In genomic region chr6:3795836-3796395, GRCh38 we compare ENCODE assay signal across 18 cellular contexts. TPM values are rescaled to one million over a fixed set of nuclear protein-coding genes. Genes with fewer than 3 reads are reported as not detected.
DNase-seq lines count a peak whose midpoint lies in the region; ATAC-seq, FAIRE-seq and TF ChIP-seq lines count a peak whose summit lies in the region.
"Had no signal": no experiment of that assay in that cellular context is flagged by ENCODE, and none has a peak within 500 bp of the region (broad histone marks: within the 10 kb centered on the region; RNA-seq: fewer than 3 reads in every experiment).

No MANE protein-coding gene starts in this region.

- H3K4me3 ChIP-seq in HepG2 (replicated peaks in 1 of 3; ENCODE audit: insufficient read depth in 1 of 3, low read depth in 2 of 3, low read length in 3 of 3): no peak overlapping the region
- no peak overlapping the region for H3K4me3 ChIP-seq in right lobe of liver
- peak overlapping the region; percentile 16 for H3K4me3 ChIP-seq in neuron (ENCODE audit: low read length)
- H3K4me3 ChIP-seq in SK-N-SH (ENCODE audit: low read depth in 2 of 2, low read length in 1 of 2): no peak overlapping the region
- H3K4me3 ChIP-seq: GM23338, lung, smooth muscle cell, vagina had no signal

- intact Hi-C loops in HepG2 (cut with micrococcal nuclease; ENCODE audit: unreplicated experiment) (no loop called here), right lobe of liver (cut with DNase I) (no loop called here)

- TF ChIP-seq POLR2A in HepG2 (IDR thresholded peaks at IDR 0.05; ENCODE audit: insufficient read depth in 1 of 2, low read depth in 2 of 2, low read length in 2 of 2): no peak
- no peak for TF ChIP-seq POLR2A in right lobe of liver (IDR thresholded peaks at IDR 0.05)

- in situ Hi-C loops in HepG2 (cut with HindIII; ENCODE audit: extremely low pct_ligation_motif_present, low pct_unique_long_range_greater_than_20kb): no loop called here

- no peak for TF ChIP-seq EP300 in HepG2 (IDR thresholded peaks at IDR 0.05; ENCODE audit: low read depth in 2 of 2, low read length in 2 of 2)
- TF ChIP-seq EP300 in HepG2 (CRISPR knock-in tag; IDR thresholded peaks at IDR 0.05; ENCODE audit: borderline replicate concordance): no peak
- TF ChIP-seq EP300 in SK-N-SH (IDR thresholded peaks at IDR 0.05; ENCODE audit: borderline replicate concordance in 1 of 2, low read depth in 1 of 2, low read length in 1 of 2): no peak

- no peaks in the 10 kb centered on the region for H3K9me3 Mint-ChIP-seq in nephron progenitor cell
- H3K9me3 Mint-ChIP-seq: activated B cell treated with CpG ODN at 0.5 μM for 24 hours; stimulated activated effector memory CD8-positive, alpha-beta T cell treated with anti-CD3 and anti-CD28 coated beads, Interleukin-12 subunit alpha, Interleukin-12 subunit beta, amount 100 ng/mL, for 72 hours had no signal

- no peak for TF ChIP-seq CTCF in HepG2 (CRISPR knock-in tag; IDR thresholded peaks at IDR 0.05)
- no peak for TF ChIP-seq CTCF in right lobe of liver (IDR thresholded peaks at IDR 0.05)
- TF ChIP-seq CTCF in nephron progenitor cell (IDR thresholded peaks at IDR 0.05): no peak
- TF ChIP-seq CTCF in SK-N-SH (IDR thresholded peaks at IDR 0.05): no peak

- H2AFZ ChIP-seq in HepG2 (ENCODE audit: low read length): no peak overlapping the region
- H2AFZ ChIP-seq in neuron (ENCODE audit: low read depth, low read length): no peak overlapping the region
- H2AFZ ChIP-seq in SK-N-SH (ENCODE audit: low read depth): no peak overlapping the region
- H2AFZ ChIP-seq: GM23338 had no signal

- peaks cover 14% of the 10 kb centered on the region for H3K27me3 Mint-ChIP-seq in nephron progenitor cell (ENCODE audit: low read depth, poor library complexity)
- H3K27me3 Mint-ChIP-seq: activated B cell treated with CpG ODN at 0.5 μM for 24 hours had no signal

- DNase-seq in HepG2 (ENCODE audit: low spot score): no peak
- no peak for DNase-seq in right lobe of liver
- DNase-seq in globus pallidus (ENCODE audit: low spot score): peak; percentile 90
- no peak for DNase-seq in cortex of kidney (lab: John Stamatoyannopoulos, UW)
- no peak for DNase-seq in nephron progenitor cell
- DNase-seq in SK-N-SH: no peak
- DNase-seq: activated B cell treated with CpG ODN at 0.5 μM for 24 hours, activated gamma-delta T cell, EL, NCI-H1694 treated with DMSO at 0.1 percent for 48 hours, RPMI8226 had no signal

- H3K9me2 ChIP-seq in SK-N-SH: no peaks in the 10 kb centered on the region

- H3K79me2 ChIP-seq in HepG2 (ENCODE audit: insufficient read depth, low read length): no peaks in the 10 kb centered on the region
- no peaks in the 10 kb centered on the region for H3K79me2 ChIP-seq in SK-N-SH (ENCODE audit: insufficient read depth)

- H3K27ac ChIP-seq in HepG2 (ENCODE audit: extremely low read length, insufficient read depth, low read length) (peak overlapping the region; percentile 1), right lobe of liver (no peak overlapping the region), SK-N-SH (ENCODE audit: low read depth in 2 of 2, low read length in 1 of 2) (no peak overlapping the region)
- H3K27ac ChIP-seq: vagina had no signal

- FAIRE-seq in HepG2 (lab: Jason Lieb, UNC): no peak

- POLR2A ChIA-PET in HepG2 (lab: Yijun Ruan, JAX) (interaction anchor here (1.4 to 3.4 kb wide), 7 partner anchors 7 to 117 kb away, joined by 4 to 67 read pairs (median 18); no protein-coding TSS in a partner anchor), SK-N-SH (lab: Yijun Ruan, JAX) (no interaction called here)

- no peak overlapping the region for H3K4me3 Mint-ChIP-seq in nephron progenitor cell
- H3K4me3 Mint-ChIP-seq: activated B cell treated with CpG ODN at 0.5 μM for 24 hours; GM23338; stimulated activated effector memory CD8-positive, alpha-beta T cell treated with anti-CD3 and anti-CD28 coated beads, Interleukin-12 subunit alpha, Interleukin-12 subunit beta, amount 100 ng/mL, for 72 hours had no signal

- H3K4me1 ChIP-seq in HepG2 (ENCODE audit: insufficient read depth, low read length): peaks cover 60% of the 10 kb centered on the region
- H3K4me1 ChIP-seq in right lobe of liver: peaks cover 3 to 13% (median 6%) of the 10 kb centered on the region in 4 donors
- H3K4me1 ChIP-seq in neuron (ENCODE audit: insufficient read depth, low read length): peaks cover 45% of the 10 kb centered on the region
- H3K4me1 ChIP-seq in SK-N-SH (ENCODE audit: control insufficient read depth in 1 of 2, insufficient read depth in 2 of 2, low read depth in 1 of 2, low read length in 1 of 2): peaks cover 3 to 13% of the 10 kb centered on the region in 2 experiments; a peak in 3 of 4 replicates

- H3K9ac ChIP-seq in HepG2 (ENCODE audit: insufficient read depth, low read depth, low read length) (no peak overlapping the region), SK-N-SH (no peak overlapping the region)

- peaks cover 15% of the 10 kb centered on the region for H3F3A ChIP-seq in SK-N-SH (replicated peaks; ENCODE audit: insufficient read depth)

- H3K9me3 ChIP-seq in HepG2 (ENCODE audit: low read length): no peaks in the 10 kb centered on the region
- H3K9me3 ChIP-seq in right lobe of liver: no peaks in the 10 kb centered on the region
- no peaks in the 10 kb centered on the region for H3K9me3 ChIP-seq in neuron (ENCODE audit: low read length)
- no peaks in the 10 kb centered on the region for H3K9me3 ChIP-seq in SK-N-SH
- H3K9me3 ChIP-seq: vagina had no signal

- over 99% methylated on average over 8 of the region's 8 CpGs for WGBS in HepG2 (ENCODE audit: low lambda C conversion rate)
- WGBS in right lobe of liver (ENCODE audit: insufficient coverage, low coverage, low lambda C conversion rate, missing lambda C conversion rate): 82% methylated on average over 5 of the region's 8 CpGs
- WGBS in SK-N-SH (ENCODE audit: low lambda C conversion rate): 94% methylated on average over 8 of the region's 8 CpGs

- H3K36me3 ChIP-seq in HepG2 (replicated peaks in 1 of 2; ENCODE audit: control insufficient read depth in 1 of 2, insufficient read depth in 2 of 2, low read length in 2 of 2) (no peaks in the 10 kb centered on the region), right lobe of liver (no peaks in the 10 kb centered on the region), neuron (ENCODE audit: insufficient read depth, low read length) (no peaks in the 10 kb centered on the region), SK-N-SH (replicated peaks in 1 of 2; ENCODE audit: control insufficient read depth in 1 of 2, insufficient read depth in 2 of 2, low read length in 1 of 2) (no peaks in the 10 kb centered on the region)
- H3K36me3 ChIP-seq: vagina had no signal

- H3K27ac Mint-ChIP-seq in nephron progenitor cell: no peak overlapping the region
- H3K27ac Mint-ChIP-seq: activated B cell treated with CpG ODN at 0.5 μM for 24 hours; GM23338; stimulated activated effector memory CD8-positive, alpha-beta T cell treated with anti-CD3 and anti-CD28 coated beads, Interleukin-12 subunit alpha, Interleukin-12 subunit beta, amount 100 ng/mL, for 72 hours had no signal

- no peaks in the 10 kb centered on the region for H3K36me3 Mint-ChIP-seq in nephron progenitor cell (ENCODE audit: low read depth)
- H3K36me3 Mint-ChIP-seq: stimulated activated effector memory CD8-positive, alpha-beta T cell treated with anti-CD3 and anti-CD28 coated beads, Interleukin-12 subunit alpha, Interleukin-12 subunit beta, amount 100 ng/mL, for 72 hours had no signal

- H4K20me1 ChIP-seq in HepG2 (ENCODE audit: insufficient read depth, low read length) (no peaks in the 10 kb centered on the region), SK-N-SH (ENCODE audit: insufficient read depth) (no peaks in the 10 kb centered on the region)

- CTCF ChIA-PET in HepG2 (lab: Yijun Ruan, JAX; ENCODE audit: low intra/inter-chr PET ratio, low total read pairs) (no interaction called here), SK-N-SH (lab: Yijun Ruan, JAX) (interaction anchor here (0.7 to 2.6 kb wide), 3 partner anchors 9 to 1046 kb away, joined by 3 to 6 read pairs (median 3); partner anchors contain the start of gene MYLK4)

- ATAC-seq in HepG2 (no peak), right lobe of liver (no peak), GM19455 (IDR thresholded peaks at IDR 0.05; ENCODE audit: unreplicated experiment) (no peak)
- ATAC-seq: GM23338; stimulated activated effector memory CD8-positive, alpha-beta T cell treated with anti-CD3 and anti-CD28 coated beads, Interleukin-12 subunit alpha, Interleukin-12 subunit beta, amount 100 ng/mL, for 72 hours had no signal

- no peak for TF ChIP-seq RAD21 in HepG2 (CRISPR knock-in tag; IDR thresholded peaks at IDR 0.05)
- no peak for TF ChIP-seq RAD21 in SK-N-SH (IDR thresholded peaks at IDR 0.05; ENCODE audit: low read length)

- H3K27me3 ChIP-seq in HepG2 (ENCODE audit: control insufficient read depth in 1 of 2, insufficient read depth in 2 of 2, low read length in 2 of 2): no peaks in the 10 kb centered on the region
- H3K27me3 ChIP-seq in right lobe of liver: no peaks in the 10 kb centered on the region
- H3K27me3 ChIP-seq in neuron (ENCODE audit: insufficient read depth, low read length): no peaks in the 10 kb centered on the region
- H3K27me3 ChIP-seq in SK-N-SH (ENCODE audit: insufficient read depth): no peaks in the 10 kb centered on the region
- H3K27me3 ChIP-seq: vagina had no signal

- H3K4me2 ChIP-seq in HepG2 (ENCODE audit: low read depth, low read length) (no peak overlapping the region), SK-N-SH (no peak overlapping the region)
- H3K4me2 ChIP-seq: GM23338, smooth muscle cell had no signal

- BruUV-seq in HepG2 (replicated peaks; lab: Mats Ljungman, UMichigan): no TSS peak

- H3K4me1 Mint-ChIP-seq in nephron progenitor cell: peaks cover 2% of the 10 kb centered on the region

RNA-seq across cellular contexts. Expression of gene PXDC1, which starts 44.4 kb away (rescaled TPM):
- total RNA-seq in HepG2 (2016; rRNA removed; fragmentation: Illumina TruSeq; extraction: Trizol) (28.6 and 32.4 TPM in 2 replicates), right lobe of liver (100 to 1,000 TPM in 3 of 6 experiments, 10 to 100 TPM in 3; 50.5 to 250 (median 97.5) TPM)
- total RNA-seq in HepG2 (2016; cell fraction: cytosol; rRNA removed; fragmentation: Illumina TruSeq; extraction: Trizol; ENCODE audit: low read depth): 21.2 and 24.5 TPM in 2 replicates
- 22.4 and 30.7 TPM in 2 replicates for total RNA-seq in HepG2 (2016; cell fraction: insoluble cytoplasmic fraction; rRNA removed; fragmentation: Illumina TruSeq; extraction: Trizol)
- 51.6 and 61.1 TPM in 2 replicates for total RNA-seq in HepG2 (2016; cell fraction: membrane; rRNA removed; fragmentation: Illumina TruSeq; extraction: Trizol)
- total RNA-seq in HepG2 (2016; cell fraction: nucleus; rRNA removed; fragmentation: Illumina TruSeq; extraction: Trizol): 21.9 and 23.1 TPM in 2 replicates
- polyA plus RNA-seq in HepG2 (2011; rRNA removed) (34.7 and 36.2 TPM in 2 replicates), SK-N-SH (2012; rRNA removed) (14.1 and 14.5 TPM in 2 replicates)
- polyA plus RNA-seq in HepG2 (2011; cell fraction: cytosol; rRNA removed): 22.9 and 28.7 TPM in 2 replicates
- polyA plus RNA-seq in HepG2 (2011; cell fraction: nucleus; rRNA removed): 25.6 and 30.8 TPM in 2 replicates
- polyA plus RNA-seq in HepG2 (2012): 41.2 and 50.7 TPM in 2 replicates
- polyA plus RNA-seq in HepG2 (2016; cell fraction: cytosol; fragmentation: Illumina TruSeq; extraction: Trizol; ENCODE audit: low read depth): 23.8 and 29.3 TPM in 2 replicates
- polyA plus RNA-seq in HepG2 (2016; cell fraction: insoluble cytoplasmic fraction; fragmentation: Illumina TruSeq; extraction: Trizol; ENCODE audit: low read depth): 31.8 and 38.3 TPM in 2 replicates
- 53.7 and 59.4 TPM in 2 replicates for polyA plus RNA-seq in HepG2 (2016; cell fraction: membrane; fragmentation: Illumina TruSeq; extraction: Trizol; ENCODE audit: low read depth)
- 39.1 and 43.2 TPM in 2 replicates for polyA plus RNA-seq in HepG2 (2016; cell fraction: nucleus; fragmentation: Illumina TruSeq; extraction: Trizol; ENCODE audit: insufficient read depth, low read depth)
- polyA minus RNA-seq in HepG2 (2011; rRNA and poly(A)+ RNA removed; ENCODE audit: low replicate concordance): 3.0 and 49.7 TPM in 2 replicates
- polyA minus RNA-seq in HepG2 (2011; cell fraction: cytosol; rRNA and poly(A)+ RNA removed): 24.8 and 27.3 TPM in 2 replicates
- polyA minus RNA-seq in HepG2 (2011; cell fraction: nucleus; rRNA and poly(A)+ RNA removed): 11.2 and 12.4 TPM in 2 replicates
- polyA plus RNA-seq in SK-N-SH (2012; cell fraction: cytosol; rRNA removed): 17.3 and 19.2 TPM in 2 replicates
- 19.5 and 25.5 TPM in 2 replicates for polyA plus RNA-seq in SK-N-SH (2012; cell fraction: nucleus; rRNA removed)

RNA-seq across cellular contexts. Expression of gene FAM50B, which starts 53.3 kb away (rescaled TPM):
- not detected in 2 replicates for total RNA-seq in HepG2 (2016; rRNA removed; fragmentation: Illumina TruSeq; extraction: Trizol)
- total RNA-seq in HepG2 (2016; cell fraction: cytosol; rRNA removed; fragmentation: Illumina TruSeq; extraction: Trizol; ENCODE audit: low read depth): not detected in 2 replicates
- not detected in 2 replicates for total RNA-seq in HepG2 (2016; cell fraction: insoluble cytoplasmic fraction; rRNA removed; fragmentation: Illumina TruSeq; extraction: Trizol)
- not detected in 2 replicates for total RNA-seq in HepG2 (2016; cell fraction: membrane; rRNA removed; fragmentation: Illumina TruSeq; extraction: Trizol)
- total RNA-seq in HepG2 (2016; cell fraction: nucleus; rRNA removed; fragmentation: Illumina TruSeq; extraction: Trizol): not detected in 2 replicates
- polyA plus RNA-seq in HepG2 (2011; rRNA removed): 0.05 TPM in 1 of 2 replicates, not detected in the other
- not detected in 2 replicates for polyA plus RNA-seq in HepG2 (2011; cell fraction: cytosol; rRNA removed)
- 0.07 TPM in 1 of 2 replicates, not detected in the other for polyA plus RNA-seq in HepG2 (2011; cell fraction: nucleus; rRNA removed)
- not detected in 2 replicates for polyA plus RNA-seq in HepG2 (2012)
- polyA plus RNA-seq in HepG2 (2016; cell fraction: cytosol; fragmentation: Illumina TruSeq; extraction: Trizol; ENCODE audit: low read depth): not detected in 2 replicates
- not detected in 2 replicates for polyA plus RNA-seq in HepG2 (2016; cell fraction: insoluble cytoplasmic fraction; fragmentation: Illumina TruSeq; extraction: Trizol; ENCODE audit: low read depth)
- polyA plus RNA-seq in HepG2 (2016; cell fraction: membrane; fragmentation: Illumina TruSeq; extraction: Trizol; ENCODE audit: low read depth): not detected in 2 replicates
- polyA plus RNA-seq in HepG2 (2016; cell fraction: nucleus; fragmentation: Illumina TruSeq; extraction: Trizol; ENCODE audit: insufficient read depth, low read depth): not detected in 2 replicates
- polyA minus RNA-seq in HepG2 (2011; rRNA and poly(A)+ RNA removed; ENCODE audit: low replicate concordance): 2.4 TPM in 1 of 2 replicates, not detected in the other
- polyA minus RNA-seq in HepG2 (2011; cell fraction: cytosol; rRNA and poly(A)+ RNA removed): not detected in 2 replicates
- not detected in 2 replicates for polyA minus RNA-seq in HepG2 (2011; cell fraction: nucleus; rRNA and poly(A)+ RNA removed)
- 10 to 100 TPM in 1 of 6 experiments, 1 to 10 TPM in 5; 3.6 to 11.1 (median 8.5) TPM for total RNA-seq in right lobe of liver
- 12.9 and 13.8 TPM in 2 replicates for polyA plus RNA-seq in SK-N-SH (2012; rRNA removed)
- 8.0 and 10.9 TPM in 2 replicates for polyA plus RNA-seq in SK-N-SH (2012; cell fraction: cytosol; rRNA removed)
- 8.0 and 8.2 TPM in 2 replicates for polyA plus RNA-seq in SK-N-SH (2012; cell fraction: nucleus; rRNA removed)
